Comparison of ENCODE assay signal across 7 cellular contexts in the genomic region with DNA sequence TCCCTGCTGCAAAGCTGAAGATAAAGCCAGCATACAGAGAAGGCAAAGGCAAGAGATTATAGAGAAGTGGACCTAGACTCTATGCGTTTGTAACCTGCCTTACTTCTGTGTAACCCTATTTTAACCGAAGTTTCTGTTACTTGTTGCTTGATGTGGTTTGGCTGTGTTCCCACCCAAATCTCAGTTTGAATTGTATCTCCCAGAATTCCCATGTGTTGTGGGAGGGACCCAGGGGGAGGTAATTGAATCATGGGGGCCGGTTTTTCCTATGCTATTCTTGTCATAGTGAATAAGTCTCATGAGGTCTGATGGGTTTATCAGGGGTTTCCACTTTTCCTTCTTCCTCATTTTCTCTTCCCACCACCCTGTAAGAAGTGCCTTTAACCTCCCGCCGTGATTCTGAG. TPM values are rescaled to one million over a fixed set of nuclear protein-coding genes. Genes with fewer than 3 reads are reported as not detected.
DNase-seq lines count a peak whose midpoint lies in the region; ATAC-seq, FAIRE-seq and TF ChIP-seq lines count a peak whose summit lies in the region.
"Not testable (repeated sequence)": the region's sequence is repeated elsewhere in the genome, so short reads cannot be mapped to it uniquely, and the experiment has no call there.

No MANE protein-coding gene starts in this region.

- not testable (repeated sequence) for H4K20me1 ChIP-seq in BLaER1 treated with 17β-estradiol and CSF1 and Interleukin-3, amounts not matched to agents 10 nM and 100 nM; GM23338 (replicated peaks; ENCODE audit: insufficient read depth); KMS-11 (ENCODE audit: insufficient read depth); H1 (replicated peaks in 1 of 2; ENCODE audit: control insufficient read depth in 1 of 2, insufficient read depth in 2 of 2, low read length in 2 of 2)

- not testable (repeated sequence) for H3K14ac ChIP-seq in H1 (ENCODE audit: insufficient read length)

- H3K36me3 Mint-ChIP-seq in GM23338 (ENCODE audit: low read depth); activated CD8-positive, alpha-beta T cell treated with anti-CD3 and anti-CD28 coated beads for 36 hours (ENCODE audit: low read depth): not testable (repeated sequence)

- not testable (repeated sequence) for H4K91ac ChIP-seq in H1 (replicated peaks; ENCODE audit: insufficient read length, low read length)

- H3K56ac ChIP-seq in H1 (replicated peaks; ENCODE audit: insufficient read length, low read depth, low read length) = not testable (repeated sequence)

- not testable (repeated sequence) for TF ChIP-seq POLR2A in H1 (IDR thresholded peaks at IDR 0.05; ENCODE audit: control extremely low read depth in 1 of 2, low read depth in 2 of 2, low read length in 2 of 2)

- not testable (repeated sequence) for TF ChIP-seq EP300 in H1 (IDR thresholded peaks at IDR 0.05; ENCODE audit: borderline replicate concordance in 1 of 2, low read depth in 2 of 2, low read length in 2 of 2)

- not testable (repeated sequence) for H4K8ac ChIP-seq in H1 (ENCODE audit: extremely low read depth, insufficient read depth, low read length)

- H3K36me3 ChIP-seq in BLaER1 treated with 17β-estradiol and CSF1 and Interleukin-3, amounts not matched to agents 10 nM and 100 nM; GM23338 (ENCODE audit: insufficient read depth); KMS-11 (ENCODE audit: insufficient read depth); H1 (ENCODE audit: control insufficient read depth in 2 of 4, insufficient read depth in 4 of 4, low read length in 3 of 4): not testable (repeated sequence)

- not testable (repeated sequence) for H3K27me3 Mint-ChIP-seq in GM23338 (ENCODE audit: insufficient read depth, low read depth, poor library complexity); activated CD8-positive, alpha-beta T cell treated with anti-CD3 and anti-CD28 coated beads for 36 hours

- not testable (repeated sequence) for H3K18ac ChIP-seq in H1 (ENCODE audit: extremely low read depth, low read length)

- not testable (repeated sequence) for H3K79me1 ChIP-seq in H1 (ENCODE audit: low read depth, low read length)

- H3K4me3 ChIP-seq in BLaER1 treated with 17β-estradiol and CSF1 and Interleukin-3, amounts not matched to agents 10 nM and 100 nM; GM23338; KMS-11 (IDR thresholded peaks at IDR 0.05; ENCODE audit: insufficient read depth, low read depth, low read length); H1 (ENCODE audit: extremely low read depth in 1 of 4, insufficient read depth in 2 of 4, low read depth in 3 of 4, low read length in 4 of 4): not testable (repeated sequence)

- H3K79me2 ChIP-seq in GM23338 (replicated peaks; ENCODE audit: insufficient read depth); KMS-11 (ENCODE audit: insufficient read depth, low read depth); H1 (ENCODE audit: control insufficient read depth in 1 of 2, insufficient read depth in 2 of 2, low read length in 2 of 2): not testable (repeated sequence)

- not testable (repeated sequence) for DNase-seq in GM23338 (ENCODE audit: low spot score); H1 (ENCODE audit: low read depth in 1 of 2, low spot score in 2 of 2)
- DNase-seq in activated CD8-positive, alpha-beta T cell treated with anti-CD3 and anti-CD28 coated beads for 36 hours = peak; percentile 43

- H2BK5ac ChIP-seq in H1 (ENCODE audit: low read depth, low read length) = not testable (repeated sequence)

- H3K4me1 Mint-ChIP-seq in GM23338 = not testable (repeated sequence)
- peaks cover 13% of the 10 kb centered on the region for H3K4me1 Mint-ChIP-seq in activated CD8-positive, alpha-beta T cell treated with anti-CD3 and anti-CD28 coated beads for 36 hours (ENCODE audit: low read depth)

- H2AFZ ChIP-seq in GM23338 = peak overlapping the region; percentile 34; the same call in 1 of the 2 replicates
- peak overlapping the region; percentile 70; the same call in 1 of the 2 replicates for H2AFZ ChIP-seq in KMS-11 (ENCODE audit: low read depth)
- 0 out of 2 replicates have a peak overlapping the region, but pooled peaks have one; percentile 35 for H2AFZ ChIP-seq in H1 (ENCODE audit: low read length)

- H3K9me3 ChIP-seq in BLaER1 treated with 17β-estradiol and CSF1 and Interleukin-3, amounts not matched to agents 10 nM and 100 nM (replicated peaks in 1 of 11) = peaks cover 8 to 20% (median 12%) of the 10 kb centered on the region in 11 experiments; a peak in 20 of 22 replicates
- not testable (repeated sequence) for H3K9me3 ChIP-seq in H1 (ENCODE audit: insufficient read depth in 2 of 2, low read depth in 1 of 2, low read length in 1 of 2)

- TF ChIP-seq RAD21 in H1 (IDR thresholded peaks at IDR 0.05 in 1 of 2, conservative IDR thresholded peaks at IDR 0.05 in 1 of 2; ENCODE audit: low read depth in 2 of 2, low read length in 2 of 2) = not testable (repeated sequence)

- H3K4ac ChIP-seq in H1 (replicated peaks; ENCODE audit: insufficient read length, low read depth, low read length) = not testable (repeated sequence)

- not testable (repeated sequence) for H2AK5ac ChIP-seq in H1 (ENCODE audit: low read depth, low read length)

- not testable (repeated sequence) for H3F3A ChIP-seq in GM23338 (replicated peaks; ENCODE audit: low read depth)

- not testable (repeated sequence) for H2BK12ac ChIP-seq in H1 (ENCODE audit: low read depth, low read length)

- intact Hi-C loops in activated CD8-positive, alpha-beta T cell treated with anti-CD3 and anti-CD28 coated beads for 36 hours (cut with micrococcal nuclease) = not testable (repeated sequence)

- not testable (repeated sequence) for H3K27ac ChIP-seq in BLaER1 treated with 17β-estradiol and CSF1 and Interleukin-3, amounts not matched to agents 10 nM and 100 nM; GM23338 (ENCODE audit: low read depth); H1 (ENCODE audit: low read depth, low read length)
- peak overlapping the region; percentile 27; the same call in 1 of the 2 replicates for H3K27ac ChIP-seq in KMS-11

- not testable (repeated sequence) for H2BK15ac ChIP-seq in H1 (ENCODE audit: low read length)

- H3K4me1 ChIP-seq in BLaER1 treated with 17β-estradiol and CSF1 and Interleukin-3, amounts not matched to agents 10 nM and 100 nM = peaks cover 0 to 13% (median 9%) of the 10 kb centered on the region in 10 experiments; a peak in 13 of 20 replicates
- H3K4me1 ChIP-seq in GM23338 (ENCODE audit: insufficient read depth); H1 (replicated peaks in 1 of 4; ENCODE audit: control insufficient read depth in 3 of 4, insufficient read depth in 4 of 4, low read length in 3 of 4): not testable (repeated sequence)
- peaks cover 50% of the 10 kb centered on the region for H3K4me1 ChIP-seq in KMS-11 (ENCODE audit: low read depth, poor library complexity, severe bottlenecking)

- not testable (repeated sequence) for H3K9me2 ChIP-seq in GM23338 (ENCODE audit: insufficient read depth)

- not testable (repeated sequence) for H3K23ac ChIP-seq in H1 (ENCODE audit: insufficient read length)

- H3K27me3 ChIP-seq in BLaER1 treated with 17β-estradiol and CSF1 and Interleukin-3, amounts not matched to agents 10 nM and 100 nM; GM23338 (ENCODE audit: insufficient read depth); KMS-11 (ENCODE audit: insufficient read depth, low read depth); H1 (replicated peaks in 1 of 4; ENCODE audit: control insufficient read depth in 3 of 4, extremely low read depth in 1 of 4, insufficient read depth in 3 of 4, low read length in 3 of 4): not testable (repeated sequence)

- H3K27ac Mint-ChIP-seq in GM23338; activated CD8-positive, alpha-beta T cell treated with anti-CD3 and anti-CD28 coated beads for 36 hours: not testable (repeated sequence)

- H3K4me2 ChIP-seq in BLaER1 treated with 17β-estradiol and CSF1 and Interleukin-3, amounts not matched to agents 10 nM and 100 nM = peak overlapping the region in 10 of 11 experiments; percentile 10 to 56 (median 36); a peak in 16 of 22 replicates
- not testable (repeated sequence) for H3K4me2 ChIP-seq in GM23338; H1 (ENCODE audit: insufficient read depth in 1 of 2, low read depth in 2 of 2, low read length in 2 of 2)
- peak overlapping the region; percentile 92 for H3K4me2 ChIP-seq in KMS-11

- POLR2A ChIA-PET in activated CD8-positive, alpha-beta T cell treated with anti-CD3 and anti-CD28 coated beads for 36 hours (lab: Charles Lee); H1 (lab: Charles Lee; ENCODE audit: partially characterized antibody): not testable (repeated sequence)

- not testable (repeated sequence) for H3K23me2 ChIP-seq in H1 (ENCODE audit: low read depth, low read length)

- not testable (repeated sequence) for H3K9me3 Mint-ChIP-seq in GM23338; activated CD8-positive, alpha-beta T cell treated with anti-CD3 and anti-CD28 coated beads for 36 hours

- CTCF ChIA-PET in activated CD8-positive, alpha-beta T cell treated with anti-CD3 and anti-CD28 coated beads for 36 hours (lab: Charles Lee) = interaction anchor here (1.3 to 1.4 kb wide), 2 partner anchors 9 to 51 kb away, joined by 4 to 5 read pairs; no protein-coding TSS in a partner anchor
- CTCF ChIA-PET in H1 (lab: Charles Lee; ENCODE audit: partially characterized antibody) = interaction anchor here (1.4 kb wide), 1 partner anchor 9 kb away, joined by 6 read pairs; no protein-coding TSS in a partner anchor

- FAIRE-seq in H1 (lab: Jason Lieb, UNC) = not testable (repeated sequence)

- not testable (repeated sequence) for H4K5ac ChIP-seq in H1 (ENCODE audit: insufficient read length, low read depth, low read length)

- not testable (repeated sequence) for TF ChIP-seq CTCF in GM23338 (conservative IDR thresholded peaks at IDR 0.05; ENCODE audit: low read depth in 2 of 2); KMS-11 (conservative IDR thresholded peaks at IDR 0.05; ENCODE audit: low read depth, low read length); activated CD8-positive, alpha-beta T cell treated with anti-CD3 and anti-CD28 coated beads for 36 hours (IDR thresholded peaks at IDR 0.05); H1 (IDR thresholded peaks at IDR 0.05; ENCODE audit: control extremely low read depth in 1 of 3, insufficient read depth in 1 of 3, low read depth in 1 of 3, low read length in 3 of 3)

- not testable (repeated sequence) for H3K9ac ChIP-seq in BLaER1 treated with 17β-estradiol and CSF1 and Interleukin-3, amounts not matched to agents 10 nM and 100 nM; H1 (replicated peaks in 1 of 4; ENCODE audit: extremely low read depth in 1 of 4, low read depth in 3 of 4, low read length in 3 of 4)
- H3K9ac ChIP-seq in KMS-11 = 0 out of 2 replicates have a peak overlapping the region, but pooled peaks have one; percentile 4

- not testable (repeated sequence) for H2BK120ac ChIP-seq in H1 (replicated peaks; ENCODE audit: low read depth, low read length)

- 84% methylated on average over 5 of the region's 5 CpGs; no CpG with 5 or more reads in 1 of the 2 experiments for WGBS in H1 (ENCODE audit: extremely low coverage in 1 of 2, insufficient coverage in 1 of 2, insufficient read length in 1 of 2, insufficient replicate concordance in 2 of 2, low coverage in 1 of 2, low lambda C conversion rate in 2 of 2, missing lambda C conversion rate in 1 of 2), 2 experiments

- ATAC-seq in GM18511 (IDR thresholded peaks at IDR 0.05; ENCODE audit: unreplicated experiment) = peak; percentile 46
- not testable (repeated sequence) for ATAC-seq in GM23338; activated CD8-positive, alpha-beta T cell treated with anti-CD3 and anti-CD28 coated beads for 36 hours
- peak; percentile 87 for ATAC-seq in HG02885 (IDR thresholded peaks at IDR 0.05; ENCODE audit: poor library complexity, unreplicated experiment)

- H2BK20ac ChIP-seq in H1 (ENCODE audit: low read length) = not testable (repeated sequence)

- not testable (repeated sequence) for H3K4me3 Mint-ChIP-seq in GM23338; activated CD8-positive, alpha-beta T cell treated with anti-CD3 and anti-CD28 coated beads for 36 hours

RNA-seq across cellular contexts. Expression of a gene that starts 42.1 kb away (rescaled TPM):
- 51.0 and 54.7 TPM in 2 replicates for total RNA-seq in GM23338 (2014; rRNA removed; shearing (Covaris generic))
- polyA plus RNA-seq in GM23338 (2016; fragmentation: Nextera tagmentation; extraction: Ambion mirVana) (101 and 131 TPM in 2 replicates), H1 (2011; rRNA removed) (15.8 and 24.8 TPM in 2 replicates)
- total RNA-seq in activated CD8-positive, alpha-beta T cell treated with anti-CD3 and anti-CD28 coated beads for 36 hours = 10 to 100 TPM; 17.0 to 19.0 TPM
- total RNA-seq in H1 (2021; fragmentation: NEBNext Ultra II Directional; extraction: Animal tissue kit (Norgen Biotek cat#: 25700)) = 62.9 and 64.6 TPM in 2 replicates
- 25.8 TPM for polyA plus RNA-seq in H1 (2011; cell fraction: cytosol; rRNA removed)
- 10.7 TPM for polyA plus RNA-seq in H1 (2011; cell fraction: nucleus; rRNA removed)
- polyA plus RNA-seq in H1 (2012, experiment 1 of 2) = 15.2 to 33.8 TPM (median 19.6 TPM) in 4 replicates
- 3.0 TPM for polyA plus RNA-seq in H1 (2012, experiment 2 of 2)
- 57.0 TPM for polyA plus RNA-seq in H1 (2013, experiment 1 of 2)
- 56.3 TPM for polyA plus RNA-seq in H1 (2013, experiment 2 of 2)
- polyA minus RNA-seq in H1 (2011; rRNA and poly(A)+ RNA removed) = 23.7 and 32.2 TPM in 2 replicates
- 22.0 TPM for polyA minus RNA-seq in H1 (2011; cell fraction: cytosol; rRNA and poly(A)+ RNA removed)
- polyA minus RNA-seq in H1 (2011; cell fraction: nucleus; rRNA and poly(A)+ RNA removed) = 31.2 TPM
